Comparison of ENCODE assay signal across 9 cellular contexts in the genomic region with DNA sequence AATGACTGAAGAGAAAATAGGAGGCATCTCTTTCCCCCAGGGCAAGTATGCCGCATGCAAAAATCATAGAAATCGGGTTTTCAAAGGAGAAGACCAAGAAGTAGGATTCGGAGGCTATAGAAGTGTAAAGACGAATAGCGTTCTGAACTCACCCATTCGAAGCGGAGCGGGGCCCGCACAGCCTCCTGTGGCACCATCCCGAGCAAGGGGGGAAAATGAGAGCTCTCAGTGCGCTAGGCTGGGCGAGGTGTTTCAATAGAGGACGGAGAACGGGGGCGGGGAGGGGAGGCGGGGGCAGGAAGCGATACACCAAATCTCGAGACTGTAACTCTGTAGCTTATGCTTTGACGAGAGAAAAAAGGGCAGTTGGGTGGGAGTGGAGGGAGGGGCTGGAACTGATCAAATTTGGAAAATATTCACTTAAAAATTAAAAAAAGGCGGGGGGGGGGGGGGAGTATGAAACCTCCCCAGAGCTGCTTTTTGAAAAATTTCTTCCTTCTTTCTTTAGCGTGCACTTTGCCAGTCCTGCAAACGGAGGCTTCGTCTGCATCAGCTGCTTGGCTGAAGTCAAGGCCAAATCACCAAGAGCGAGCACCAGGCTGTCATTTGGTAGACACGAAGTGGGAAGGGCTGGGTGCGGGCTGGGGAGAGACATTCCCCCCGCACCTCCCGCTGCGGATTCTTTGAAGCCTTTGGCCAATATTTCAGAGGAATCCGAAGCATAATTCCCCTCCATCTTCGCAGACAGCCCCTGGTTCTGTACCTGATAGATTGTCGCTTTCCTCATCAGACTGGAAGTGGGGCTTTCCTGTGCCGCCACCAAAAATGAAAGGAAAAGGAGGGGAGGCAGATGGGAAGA. TPM values are rescaled to one million over a fixed set of nuclear protein-coding genes. Genes with fewer than 3 reads are reported as not detected.
DNase-seq lines count a peak whose midpoint lies in the region; ATAC-seq and TF ChIP-seq lines count a peak whose summit lies in the region.
"Had no signal": no experiment of that assay in that cellular context is flagged by ENCODE, and none has a peak within 500 bp of the region (broad histone marks: within the 10 kb centered on the region; RNA-seq: fewer than 3 reads in every experiment).

No MANE protein-coding gene starts in this region.

- peaks cover 20% of the 10 kb centered on the region for H3K27me3 Mint-ChIP-seq in activated T-helper 1 cell treated with anti-CD3 and anti-CD28 coated beads, Interleukin-12 subunit alpha, Interleukin-12 subunit beta, Interleukin-2, Interleukin-4 antibody, amounts not matched to agents 30 ng/mL and 10 ng/mL and 1 ng/mL, durations not matched to agents 14 hours and 24 hours and 36 hours (ENCODE audit: insufficient read depth)

- H3K27ac Mint-ChIP-seq in activated T-helper 1 cell treated with anti-CD3 and anti-CD28 coated beads, Interleukin-12 subunit alpha, Interleukin-12 subunit beta, Interleukin-2, Interleukin-4 antibody, amounts not matched to agents 30 ng/mL and 10 ng/mL and 1 ng/mL, durations not matched to agents 14 hours and 24 hours and 36 hours, result no peak overlapping the region
- H3K27ac Mint-ChIP-seq: T-helper 1 cell treated with Interleukin-12 subunit alpha and Interleukin-12 subunit beta and Interleukin-4 antibody, amounts not matched to agents 30 μg/mL and 1 μg/mL, for 36 hours had no signal

- ATAC-seq in foreskin keratinocyte, result peak; percentile 47

- H3K4me3 ChIP-seq in SJCRH30, result peak overlapping the region; percentile 68

- H3K27ac ChIP-seq in SJCRH30 (peak overlapping the region; percentile 78), foreskin keratinocyte (peak overlapping the region; percentile 66)

- H3K36me3 ChIP-seq in SJCRH30, result no peaks in the 10 kb centered on the region

- peak; percentile 82 for DNase-seq in Ammon's horn (ENCODE audit: low spot score)
- peak; percentile 81 to 86 for DNase-seq in SJCRH30
- DNase-seq in foreskin keratinocyte, result peak in 1 of 2 donors; percentile 58
- peak; percentile 62 for DNase-seq in occipital lobe (lab: John Stamatoyannopoulos, UW)
- no peak for DNase-seq in activated T-helper 1 cell treated with anti-CD3 and anti-CD28 coated beads, Interleukin-12 subunit alpha, Interleukin-12 subunit beta, Interleukin-2, Interleukin-4 antibody, amounts not matched to agents 30 ng/mL and 10 ng/mL and 1 ng/mL, durations not matched to agents 14 hours and 24 hours and 36 hours (ENCODE audit: low spot score)
- no peak for DNase-seq in GM20000 (ENCODE audit: low spot score)
- DNase-seq in DMS 273 treated with DMSO at 0.1 percent for 48 hours (lab: John Stamatoyannopoulos, UW), result no peak
- DNase-seq in activated CD4-positive, alpha-beta T cell treated with anti-CD3 and anti-CD28 coated beads, Interleukin-2, amount 50 U/mL, for 4 hours, result no peak

- H3K4me1 ChIP-seq in SJCRH30 (peaks cover 3% of the 10 kb centered on the region; the same call in 1 of the 2 replicates), foreskin keratinocyte (peaks cover 34% of the 10 kb centered on the region)

- no peak for TF ChIP-seq CTCF in foreskin keratinocyte (conservative IDR thresholded peaks at IDR 0.05)
- no peak for TF ChIP-seq CTCF in GM20000 (IDR thresholded peaks at IDR 0.05; ENCODE audit: extremely low read depth, missing control alignments)

- intact Hi-C loops in activated T-helper 1 cell treated with anti-CD3 and anti-CD28 coated beads, Interleukin-12 subunit alpha, Interleukin-12 subunit beta, Interleukin-2, Interleukin-4 antibody, amounts not matched to agents 30 ng/mL and 10 ng/mL and 1 ng/mL, durations not matched to agents 14 hours and 24 hours and 36 hours (cut with micrococcal nuclease), result no loop called here

- no peak overlapping the region for H3K4me3 Mint-ChIP-seq in activated T-helper 1 cell treated with anti-CD3 and anti-CD28 coated beads, Interleukin-12 subunit alpha, Interleukin-12 subunit beta, Interleukin-2, Interleukin-4 antibody, amounts not matched to agents 30 ng/mL and 10 ng/mL and 1 ng/mL, durations not matched to agents 14 hours and 24 hours and 36 hours
- H3K4me3 Mint-ChIP-seq: T-helper 1 cell treated with Interleukin-12 subunit alpha and Interleukin-12 subunit beta and Interleukin-4 antibody, amounts not matched to agents 30 μg/mL and 1 μg/mL, for 36 hours had no signal

- H3K9me3 Mint-ChIP-seq in activated T-helper 1 cell treated with anti-CD3 and anti-CD28 coated beads, Interleukin-12 subunit alpha, Interleukin-12 subunit beta, Interleukin-2, Interleukin-4 antibody, amounts not matched to agents 30 ng/mL and 10 ng/mL and 1 ng/mL, durations not matched to agents 14 hours and 24 hours and 36 hours, result no peaks in the 10 kb centered on the region
- H3K9me3 Mint-ChIP-seq: T-helper 1 cell treated with Interleukin-12 subunit alpha and Interleukin-12 subunit beta and Interleukin-4 antibody, amounts not matched to agents 30 μg/mL and 1 μg/mL, for 36 hours had no signal

- H3K4me1 Mint-ChIP-seq in activated T-helper 1 cell treated with anti-CD3 and anti-CD28 coated beads, Interleukin-12 subunit alpha, Interleukin-12 subunit beta, Interleukin-2, Interleukin-4 antibody, amounts not matched to agents 30 ng/mL and 10 ng/mL and 1 ng/mL, durations not matched to agents 14 hours and 24 hours and 36 hours (ENCODE audit: low read depth), result no peaks in the 10 kb centered on the region

- H3K27me3 ChIP-seq in SJCRH30, result no peaks in the 10 kb centered on the region
- no peaks in the 10 kb centered on the region for H3K27me3 ChIP-seq in foreskin keratinocyte

- H3K9me3 ChIP-seq in SJCRH30 (replicated peaks), result no peaks in the 10 kb centered on the region

- no peaks in the 10 kb centered on the region for H3K36me3 Mint-ChIP-seq in activated T-helper 1 cell treated with anti-CD3 and anti-CD28 coated beads, Interleukin-12 subunit alpha, Interleukin-12 subunit beta, Interleukin-2, Interleukin-4 antibody, amounts not matched to agents 30 ng/mL and 10 ng/mL and 1 ng/mL, durations not matched to agents 14 hours and 24 hours and 36 hours (ENCODE audit: low read depth)

RNA-seq across cellular contexts. Expression of a gene that starts 15.6 kb away (rescaled TPM):
- not detected in 2 replicates for total RNA-seq in SJCRH30 (2014; rRNA removed; shearing (Covaris generic))
- total RNA-seq in foreskin keratinocyte (0.78 TPM in 2 replicates), occipital lobe (3.6 TPM)
- polyA plus RNA-seq in foreskin keratinocyte, result not detected in 2 replicates
- total RNA-seq in activated T-helper 1 cell treated with anti-CD3 and anti-CD28 coated beads, Interleukin-12 subunit alpha, Interleukin-12 subunit beta, Interleukin-2, Interleukin-4 antibody, amounts not matched to agents 30 ng/mL and 10 ng/mL and 1 ng/mL, durations not matched to agents 14 hours and 24 hours and 36 hours, result not detected in 2 replicates

Comparison
In these comparisons a context has a peak if more than half of its experiments do, and no peak if none do; other contexts are left out.
1. DNase-seq: peak in Ammon's horn (single experiment), SJCRH30 (2 of 2) and occipital lobe (single experiment); none in activated T-helper 1 cell treated with anti-CD3 and anti-CD28 coated beads, Interleukin-12 subunit alpha, Interleukin-12 subunit beta, Interleukin-2, Interleukin-4 antibody, amounts not matched to agents 30 ng/mL and 10 ng/mL and 1 ng/mL, durations not matched to agents 14 hours and 24 hours and 36 hours (single experiment), GM20000 (single experiment), DMS 273 treated with DMSO at 0.1 percent for 48 hours (single experiment) and activated CD4-positive, alpha-beta T cell treated with anti-CD3 and anti-CD28 coated beads, Interleukin-2, amount 50 U/mL, for 4 hours (0 of 2).